29 cellular contexts compared by ENCODE assay signal in genomic region chr5:118651002-118651401, GRCh38.
DNase-seq lines count a peak whose midpoint lies in the region; ATAC-seq, FAIRE-seq and TF ChIP-seq lines count a peak whose summit lies in the region.
"Had no signal": no experiment of that assay in that cellular context is flagged by ENCODE, and none has a peak within 500 bp of the region (broad histone marks: within the 10 kb centered on the region; RNA-seq: fewer than 3 reads in every experiment).

No MANE protein-coding gene starts in this region.

- no peak for FAIRE-seq in small intestine (lab: Jason Lieb, UNC)
- FAIRE-seq: A204.1, A549 had no signal

- no peak for DNase-seq in left lobe of liver (ENCODE audit: low spot score)
- DNase-seq in small intestine = peak; percentile 15
- DNase-seq in middle frontal gyrus (ENCODE audit: extremely low spot score, low spot score) = no peak
- DNase-seq in right atrium auricular region (ENCODE audit: low spot score) = no peak
- DNase-seq: 8988T; ACHN; AML-193; BE2C; C1 segment of cervical spinal cord; Caco-2; Calu3; CD4-positive, alpha-beta T cell; CD4-positive, CD25-positive, alpha-beta regulatory T cell; CD8-positive, alpha-beta memory T cell; CD8-positive, alpha-beta T cell; COR-L47; DMS 273 treated with DMSO at 0.1 percent for 48 hours; DMS153; DMS53; DMS79; DMS79 treated with DMSO at 0.1 percent for 48 hours; DND-41; EL had no signal

- H3K36me3 ChIP-seq in small intestine (ENCODE audit: control insufficient read depth in 2 of 2, insufficient read depth in 2 of 2, low read length in 2 of 2) (no peaks in the 10 kb centered on the region), right atrium auricular region (no peaks in the 10 kb centered on the region)
- H3K36me3 ChIP-seq: BE2C; BLaER1; BLaER1 treated with 17β-estradiol and CSF1 and Interleukin-3, amounts not matched to agents 10 nM and 100 nM had no signal

- ATAC-seq in left lobe of liver = peak; percentile 64
- ATAC-seq: A549; CD8-positive, alpha-beta T cell had no signal

- H3K4me3 ChIP-seq in small intestine (ENCODE audit: low read depth in 1 of 2, low read length in 2 of 2) (no peak overlapping the region), right atrium auricular region (no peak overlapping the region)
- H3K4me3 ChIP-seq: A549; BLaER1; BLaER1 treated with 17β-estradiol and CSF1 and Interleukin-3, amounts not matched to agents 10 nM and 100 nM had no signal

- H3K27me3 ChIP-seq in small intestine (ENCODE audit: control insufficient read depth in 2 of 2, insufficient read depth in 2 of 2, low read length in 2 of 2) = no peaks in the 10 kb centered on the region
- no peaks in the 10 kb centered on the region for H3K27me3 ChIP-seq in right atrium auricular region
- H3K27me3 ChIP-seq: BE2C; BLaER1; BLaER1 treated with 17β-estradiol and CSF1 and Interleukin-3, amounts not matched to agents 10 nM and 100 nM had no signal

- H3K9me3 ChIP-seq in small intestine (ENCODE audit: control insufficient read depth, low read depth) (no peaks in the 10 kb centered on the region), right atrium auricular region (no peaks in the 10 kb centered on the region)
- H3K9me3 ChIP-seq: A549, BE2C, BLaER1, Caco-2 had no signal

- no peak for TF ChIP-seq CTCF in right atrium auricular region (IDR thresholded peaks at IDR 0.05)

- H3K4me1 ChIP-seq in small intestine (ENCODE audit: control insufficient read depth in 2 of 2, insufficient read depth in 1 of 2, low read depth in 1 of 2, low read length in 1 of 2) = peaks cover 0 to 2% of the 10 kb centered on the region in 2 donors
- H3K4me1 ChIP-seq in right atrium auricular region = peaks cover 0 to 15% of the 10 kb centered on the region in 2 donors
- H3K4me1 ChIP-seq: A549; BE2C; BLaER1; BLaER1 treated with 17β-estradiol and CSF1 and Interleukin-3, amounts not matched to agents 10 nM and 100 nM had no signal

- 23 to 63% (median 29%) methylated on average over 3 of the region's 3 CpGs for WGBS in small intestine, 3 donors

- no peak overlapping the region for H3K27ac ChIP-seq in small intestine (ENCODE audit: low read depth in 1 of 2, low read length in 1 of 2)
- H3K27ac ChIP-seq in right atrium auricular region = no peak overlapping the region
- H3K27ac ChIP-seq: 22Rv1; A549; BLaER1; BLaER1 treated with 17β-estradiol and CSF1 and Interleukin-3, amounts not matched to agents 10 nM and 100 nM; C4-2B had no signal
